ENCODE assay signal across 28 cellular contexts in the genomic region with DNA sequence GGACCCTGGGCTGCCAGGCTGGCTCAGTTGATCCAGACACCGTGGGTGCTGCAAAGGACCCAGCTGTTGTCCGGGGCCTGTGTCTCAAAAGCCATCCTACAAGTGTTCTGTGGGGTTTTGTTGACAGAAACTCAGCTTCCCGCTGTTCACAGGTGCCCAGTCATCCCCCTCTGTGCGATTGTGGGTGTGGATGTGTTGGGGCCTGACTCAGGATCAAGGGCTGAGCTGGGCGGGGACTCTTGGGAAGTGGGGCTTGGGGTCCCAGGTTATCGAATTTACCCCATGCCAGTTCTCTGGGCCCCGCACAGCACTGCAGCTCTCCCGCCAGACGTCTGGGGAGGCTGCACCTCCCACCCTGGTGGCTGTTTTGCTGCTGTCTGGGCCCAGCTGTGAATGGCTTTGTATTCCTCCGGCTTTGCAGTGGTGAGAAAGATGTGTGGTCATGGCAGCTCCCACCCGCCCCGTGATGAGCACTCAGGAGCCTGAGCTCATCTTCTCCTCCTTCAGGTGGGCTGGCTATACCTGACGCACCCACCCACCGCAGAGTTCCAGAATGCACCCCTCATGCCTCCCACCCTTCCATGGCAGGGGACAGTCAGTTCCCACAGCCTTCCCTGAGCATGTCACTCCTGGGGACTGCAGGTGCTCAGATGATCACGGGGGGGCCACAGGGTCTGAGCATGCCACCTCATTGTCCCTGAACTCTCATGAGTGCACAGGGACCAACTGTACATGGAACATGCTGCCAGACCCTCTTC. TPM values are rescaled to one million over a fixed set of nuclear protein-coding genes. Genes with fewer than 3 reads are reported as not detected.
DNase-seq lines count a peak whose midpoint lies in the region; ATAC-seq, FAIRE-seq and TF ChIP-seq lines count a peak whose summit lies in the region.
"Had no signal": no experiment of that assay in that cellular context is flagged by ENCODE, and none has a peak within 500 bp of the region (broad histone marks: within the 10 kb centered on the region; RNA-seq: fewer than 3 reads in every experiment).

No MANE protein-coding gene starts in this region.

- H3K4me1 ChIP-seq in HEK293 (ENCODE audit: control insufficient read depth, insufficient read depth, low read length) (no peaks in the 10 kb centered on the region), K562 (replicated peaks in 1 of 2; ENCODE audit: control insufficient read depth in 2 of 2, insufficient read depth in 2 of 2, low read length in 2 of 2) (peaks cover 19 to 51% of the 10 kb centered on the region in 2 experiments), Karpas-422 (ENCODE audit: low read length) (peaks cover 7% of the 10 kb centered on the region), stomach (peaks cover 7 to 22% (median 15%) of the 10 kb centered on the region in 4 donors)

- no peak for TF ChIP-seq POLR2A in K562 (conservative IDR thresholded peaks at IDR 0.05)
- no peak for TF ChIP-seq POLR2A in stomach (IDR thresholded peaks at IDR 0.05)

- in situ Hi-C loops in K562 (cut with MboI) = no loop called here

- H3K9me3 Mint-ChIP-seq in neural crest cell = no peaks in the 10 kb centered on the region
- H3K9me3 Mint-ChIP-seq in activated CD8-positive, alpha-beta memory T cell treated with anti-CD3 and anti-CD28 coated beads, Interleukin-2, amount 10 ng/mL, durations not matched to agents 7 days and 5 days (ENCODE audit: low read depth) = no peaks in the 10 kb centered on the region
- H3K9me3 Mint-ChIP-seq: mesothelial cell of epicardium; naive thymus-derived CD4-positive, alpha-beta T cell; type B pancreatic cell had no signal

- peaks cover 13% of the 10 kb centered on the region for H3K4me1 Mint-ChIP-seq in neural crest cell
- peaks cover 9% of the 10 kb centered on the region for H3K4me1 Mint-ChIP-seq in activated CD8-positive, alpha-beta memory T cell treated with anti-CD3 and anti-CD28 coated beads, Interleukin-2, amount 10 ng/mL, durations not matched to agents 7 days and 5 days

- peak overlapping the region; percentile 65 for H3K4me3 Mint-ChIP-seq in neural crest cell
- no peak overlapping the region for H3K4me3 Mint-ChIP-seq in activated CD8-positive, alpha-beta memory T cell treated with anti-CD3 and anti-CD28 coated beads, Interleukin-2, amount 10 ng/mL, durations not matched to agents 7 days and 5 days
- H3K4me3 Mint-ChIP-seq: activated CD4-positive, alpha-beta T cell treated with anti-CD3 and anti-CD28 coated beads for 36 hours; mesothelial cell of epicardium; type B pancreatic cell had no signal

- no peaks in the 10 kb centered on the region for H3K9me3 ChIP-seq in HEK293 (ENCODE audit: control insufficient read depth, insufficient read depth, low read depth, low read length)
- H3K9me3 ChIP-seq in K562 (replicated peaks; ENCODE audit: control insufficient read depth, insufficient read depth, low read depth, low read length) = no peaks in the 10 kb centered on the region
- no peaks in the 10 kb centered on the region for H3K9me3 ChIP-seq in Karpas-422 (ENCODE audit: low read length)
- H3K9me3 ChIP-seq in stomach = no peaks in the 10 kb centered on the region
- H3K9me3 ChIP-seq: left ventricle myocardium inferior, pancreas had no signal

- POLR2A ChIA-PET in HEK293 (lab: Yijun Ruan, JAX) (interaction anchor here (1.5 kb wide), 1 partner anchor 11 kb away, joined by 6 read pairs; a partner anchor contains a TSS), K562 (lab: Yijun Ruan, JAX) (interaction anchor here (0.6 to 1.7 kb wide), 4 partner anchors 11 to 32 kb away, joined by 3 to 5 read pairs (median 4); no protein-coding TSS in a partner anchor)

- peaks cover 13% of the 10 kb centered on the region for H3K79me2 ChIP-seq in K562 (ENCODE audit: control insufficient read depth, insufficient read depth, low read length)
- H3K79me2 ChIP-seq in Karpas-422 (ENCODE audit: low read length) = peaks cover 10% of the 10 kb centered on the region

- no peak for TF ChIP-seq RAD21 in K562 (CRISPR knock-in tag; conservative IDR thresholded peaks at IDR 0.05 in 1 of 2, IDR thresholded peaks at IDR 0.05 in 1 of 2)

- H3K4me2 ChIP-seq in K562 (ENCODE audit: insufficient read depth, low read length) (peak overlapping the region; percentile 35; the same call in 1 of the 2 replicates), Karpas-422 (ENCODE audit: low read depth, low read length, poor library complexity, severe bottlenecking) (no peak overlapping the region)

- intact Hi-C loops in K562 (cut with micrococcal nuclease) (no loop called here), stomach (cut with DNase I; ENCODE audit: low total_unique reads) (no loop called here)

- DNase-seq in COR-L47 (lab: John Stamatoyannopoulos, UW) (peak; percentile 60), K562 (ENCODE audit: extremely low read depth in 1 of 4, low spot score in 3 of 4) (peak; percentile 55 to 63 (median 59)), neural crest cell (ENCODE audit: low read depth, low spot score) (no peak), Karpas-422 (no peak), stomach (no peak)
- no peak for DNase-seq in activated CD8-positive, alpha-beta memory T cell treated with anti-CD3 and anti-CD28 coated beads, Interleukin-2, amount 10 ng/mL, durations not matched to agents 7 days and 5 days
- DNase-seq: activated CD4-positive, alpha-beta T cell treated with anti-CD3 and anti-CD28 coated beads for 36 hours; activated CD8-positive, alpha-beta memory T cell treated with anti-CD3 and anti-CD28 coated beads for 24 hours; activated effector memory CD4-positive, alpha-beta T cell treated with anti-CD3 and anti-CD28 coated beads, Interleukin-2, amount 50 U/mL, for 16 hours; activated T-cell treated with anti-CD3 and anti-CD28 coated beads, Interleukin-2, amount 50 U/mL, for 1 hour; cerebellar nuclear complex; DMS153; left ventricle myocardium inferior; naive thymus-derived CD4-positive, alpha-beta T cell; NCI-H1092; NCI-H2029; NCI-H446; NCI-H82; pancreas; retina; stimulated activated CD4-positive, alpha-beta T cell treated with anti-CD3 and anti-CD28 coated beads, Interleukin-2, amount 100 ng/mL, for 48 hours; T-helper 2 cell had no signal

- FAIRE-seq in K562 (lab: Jason Lieb, UNC) = peak; percentile 61
- FAIRE-seq: astrocyte, GM12892, pancreas had no signal

- H2AFZ ChIP-seq in K562 (ENCODE audit: low read depth, low read length) (peak overlapping the region; percentile 65), Karpas-422 (ENCODE audit: low read length) (no peak overlapping the region)

- CTCF ChIA-PET in HEK293 (lab: Yijun Ruan, JAX) (interaction anchor here (0.7 kb wide), 1 partner anchor 19 kb away, joined by 3 read pairs; no protein-coding TSS in a partner anchor), K562 (lab: Yijun Ruan, JAX; ENCODE audit: low intra/inter-chr PET ratio) (no interaction called here)
- CTCF ChIA-PET in activated CD8-positive, alpha-beta memory T cell treated with anti-CD3 and anti-CD28 coated beads, Interleukin-2, amount 10 ng/mL, durations not matched to agents 7 days and 5 days (lab: Charles Lee) = interaction anchor here (1.2 to 2.7 kb wide), 2 partner anchors 11 to 73 kb away, joined by 3 to 10 read pairs; a partner anchor contains a TSS

- no peaks in the 10 kb centered on the region for H3K9me2 ChIP-seq in Karpas-422 (replicated peaks; ENCODE audit: insufficient read depth, low read length)

- TF ChIP-seq CTCF in HEK293 (tag by site-specific recombination; IDR thresholded peaks at IDR 0.05) = no peak
- no peak for TF ChIP-seq CTCF in K562 (IDR thresholded peaks at IDR 0.05 in 2 of 3, conservative IDR thresholded peaks at IDR 0.05 in 1 of 3; ENCODE audit: insufficient read depth in 2 of 3, low read depth in 1 of 3, low read length in 3 of 3)
- no peak for TF ChIP-seq CTCF in neural crest cell (conservative IDR thresholded peaks at IDR 0.05)
- no peak for TF ChIP-seq CTCF in stomach (IDR thresholded peaks at IDR 0.05)

- H3K27ac ChIP-seq in HEK293 (ENCODE audit: extremely low read depth, low read depth, low read length) (no peak overlapping the region), K562 (ENCODE audit: extremely low read depth, low read depth, low read length) (no peak overlapping the region; the same call in 2 of the 3 replicates), Karpas-422 (ENCODE audit: low read length) (no peak overlapping the region), stomach (no peak overlapping the region)
- H3K27ac ChIP-seq: left ventricle myocardium inferior, pancreas had no signal

- H3K36me3 Mint-ChIP-seq in neural crest cell (ENCODE audit: low read depth) = no peaks in the 10 kb centered on the region
- peaks cover 2% of the 10 kb centered on the region for H3K36me3 Mint-ChIP-seq in activated CD8-positive, alpha-beta memory T cell treated with anti-CD3 and anti-CD28 coated beads, Interleukin-2, amount 10 ng/mL, durations not matched to agents 7 days and 5 days
- H3K36me3 Mint-ChIP-seq: mesothelial cell of epicardium, type B pancreatic cell had no signal

- H3K9ac ChIP-seq in K562 (ENCODE audit: insufficient read depth in 1 of 2, low read depth in 2 of 2, low read length in 2 of 2) (peak overlapping the region; percentile 23 to 31; a peak in 3 of 4 replicates), Karpas-422 (ENCODE audit: low read length) (no peak overlapping the region)

- H3K9me1 ChIP-seq in K562 (ENCODE audit: control insufficient read depth, insufficient read depth, low read length) = peaks cover 4% of the 10 kb centered on the region

- H3K27me3 Mint-ChIP-seq in neural crest cell (ENCODE audit: low read depth) = no peaks in the 10 kb centered on the region
- H3K27me3 Mint-ChIP-seq in activated CD8-positive, alpha-beta memory T cell treated with anti-CD3 and anti-CD28 coated beads, Interleukin-2, amount 10 ng/mL, durations not matched to agents 7 days and 5 days = no peaks in the 10 kb centered on the region
- H3K27me3 Mint-ChIP-seq: activated CD4-positive, alpha-beta T cell treated with anti-CD3 and anti-CD28 coated beads for 36 hours; naive thymus-derived CD4-positive, alpha-beta T cell; type B pancreatic cell had no signal

- H3K36me3 ChIP-seq in HEK293 (ENCODE audit: control insufficient read depth in 2 of 2, insufficient read depth in 1 of 2, low read length in 2 of 2) (peaks cover 2% of the 10 kb centered on the region in 2 experiments; a peak in 2 of 3 replicates), K562 (ENCODE audit: control insufficient read depth, insufficient read depth, low read length) (peaks cover 3% of the 10 kb centered on the region; the same call in 1 of the 3 replicates), Karpas-422 (ENCODE audit: insufficient read depth, low read length) (no peaks in the 10 kb centered on the region), stomach (peaks cover 0 to 1% (median under 1%) of the 10 kb centered on the region in 4 donors)
- H3K36me3 ChIP-seq: left ventricle myocardium inferior, pancreas had no signal

- TF ChIP-seq EP300 in K562 (IDR thresholded peaks at IDR 0.05; ENCODE audit: low read length) (no peak), stomach (IDR thresholded peaks at IDR 0.05) (no peak)

- H3K4me3 ChIP-seq in HEK293 (ENCODE audit: low read depth, low read length) = no peak overlapping the region
- no peak overlapping the region for H3K4me3 ChIP-seq in K562
- no peak overlapping the region for H3K4me3 ChIP-seq in Karpas-422 (ENCODE audit: low read length)
- H3K4me3 ChIP-seq in stomach = no peak overlapping the region
- H3K4me3 ChIP-seq: left ventricle myocardium inferior, pancreas had no signal

- peak; percentile 33 for ATAC-seq in K562
- ATAC-seq in activated CD8-positive, alpha-beta memory T cell treated with anti-CD3 and anti-CD28 coated beads, Interleukin-2, amount 10 ng/mL, durations not matched to agents 7 days and 5 days = no peak
- ATAC-seq: activated CD4-positive, alpha-beta T cell treated with anti-CD3 and anti-CD28 coated beads for 36 hours; naive thymus-derived CD4-positive, alpha-beta T cell; pancreas; SK-N-SH treated with all-trans-retinoic acid at 6 μM for 48 hours had no signal

- no TSS peak for BruUV-seq in K562 (replicated peaks; lab: Mats Ljungman, UMichigan)

- H4K20me1 ChIP-seq in K562 (replicated peaks; ENCODE audit: control insufficient read depth, insufficient read depth, low read length) (no peaks in the 10 kb centered on the region; the same call in 1 of the 2 replicates), Karpas-422 (ENCODE audit: insufficient read depth, low read depth, low read length) (no peaks in the 10 kb centered on the region)

- WGBS in K562 (ENCODE audit: insufficient coverage, low coverage, missing lambda C conversion rate) = 35% methylated on average over 13 of the region's 15 CpGs
- 68 to 77% (median 75%) methylated on average over 13 to 15 of the region's 15 CpGs for WGBS in stomach, 5 donors

- no peak overlapping the region for H3K27ac Mint-ChIP-seq in neural crest cell (ENCODE audit: unreplicated experiment)
- no peak overlapping the region for H3K27ac Mint-ChIP-seq in activated CD8-positive, alpha-beta memory T cell treated with anti-CD3 and anti-CD28 coated beads, Interleukin-2, amount 10 ng/mL, durations not matched to agents 7 days and 5 days
- H3K27ac Mint-ChIP-seq: activated CD4-positive, alpha-beta T cell treated with anti-CD3 and anti-CD28 coated beads for 36 hours; mesothelial cell of epicardium; type B pancreatic cell had no signal

- H3K27me3 ChIP-seq in K562 (ENCODE audit: control insufficient read depth in 2 of 2, insufficient read depth in 2 of 2, low read length in 2 of 2) (no peaks in the 10 kb centered on the region), Karpas-422 (ENCODE audit: low read length) (no peaks in the 10 kb centered on the region), stomach (no peaks in the 10 kb centered on the region)
- H3K27me3 ChIP-seq: pancreas had no signal

RNA-seq across cellular contexts. Expression of a gene that starts 3.6 kb away (rescaled TPM):
- total RNA-seq in K562 (2011; cell fraction: chromatin; rRNA removed; ENCODE audit: low replicate concordance) = 125 and 255 TPM in 2 replicates
- total RNA-seq in K562 (2011; cell fraction: nucleolus; rRNA removed) = 84.6 and 90.9 TPM in 2 replicates
- total RNA-seq in K562 (2011; cell fraction: nucleoplasm; rRNA removed) = 84.5 and 112 TPM in 2 replicates
- total RNA-seq in K562 (2014; rRNA removed) (8.1 and 11.0 TPM in 2 replicates), K562 (2014; rRNA removed; fragmentation: Illumina TruSeq; extraction: Trizol) (11.9 and 16.2 TPM in 2 replicates), K562 (2015; rRNA removed; fragmentation: Illumina TruSeq; extraction: Trizol) (19.8 and 22.8 TPM in 2 replicates), K562 (2021) (26.2 and 33.3 TPM in 2 replicates), neural crest cell (75.5 and 78.1 TPM in 2 replicates), stomach (100 to 1,000 TPM in 2 of 5 donors, 10 to 100 TPM in 3; 30.3 to 350 (median 64.5) TPM)
- polyA plus RNA-seq in K562 (2011; rRNA removed) (27.7 and 30.6 TPM in 2 replicates), K562 (2014; fragmentation: Illumina TruSeq; extraction: Trizol) (29.5 and 41.7 TPM in 2 replicates), K562 (2014; fragmentation: Nextera tagmentation; extraction: Ambion mirVana) (1 to 10 TPM in 1 of 2 experiments, under 1 TPM in 1; 0.69 to 1.3 TPM), K562 (2014; rRNA removed) (15.2 and 16.7 TPM in 2 replicates), stomach (10 to 100 TPM; 15.0 to 19.1 (median 18.1) TPM)
- polyA plus RNA-seq in K562 (2011; cell fraction: cytosol; rRNA removed) = 20.2 and 29.9 TPM in 2 replicates
- 82.5 and 86.1 TPM in 2 replicates for polyA plus RNA-seq in K562 (2011; cell fraction: nucleus; rRNA removed)
- 31.2 and 48.0 TPM in 2 replicates for polyA plus RNA-seq in K562 (2012)
- polyA minus RNA-seq in K562 (2011; rRNA and poly(A)+ RNA removed) = 21.8 and 29.8 TPM in 2 replicates
- polyA minus RNA-seq in K562 (2011; cell fraction: cytosol; rRNA and poly(A)+ RNA removed) = 76.6 and 78.5 TPM in 2 replicates
- 26.1 and 39.5 TPM in 2 replicates for polyA minus RNA-seq in K562 (2011; cell fraction: nucleus; rRNA and poly(A)+ RNA removed)
- 20.0 and 34.6 TPM in 2 replicates for total RNA-seq in Karpas-422 (2014; rRNA removed; shearing (Covaris generic); ENCODE audit: low replicate concordance)
- 10 to 100 TPM; 36.3 to 52.2 TPM for total RNA-seq in activated CD8-positive, alpha-beta memory T cell treated with anti-CD3 and anti-CD28 coated beads, Interleukin-2, amount 10 ng/mL, durations not matched to agents 7 days and 5 days

RNA-seq across cellular contexts. Expression of a gene that starts 11.5 kb away (rescaled TPM):
- 131 and 294 TPM in 2 replicates for total RNA-seq in K562 (2011; cell fraction: chromatin; rRNA removed; ENCODE audit: low replicate concordance)
- 219 and 240 TPM in 2 replicates for total RNA-seq in K562 (2011; cell fraction: nucleolus; rRNA removed)
- 152 and 195 TPM in 2 replicates for total RNA-seq in K562 (2011; cell fraction: nucleoplasm; rRNA removed)
- 39.8 and 54.6 TPM in 2 replicates for total RNA-seq in K562 (2014; rRNA removed)
- 14.2 and 22.4 TPM in 2 replicates for total RNA-seq in K562 (2014; rRNA removed; fragmentation: Illumina TruSeq; extraction: Trizol)
- 35.6 and 35.8 TPM in 2 replicates for total RNA-seq in K562 (2015; rRNA removed; fragmentation: Illumina TruSeq; extraction: Trizol)
- 108 and 114 TPM in 2 replicates for total RNA-seq in K562 (2021)
- 46.0 and 56.3 TPM in 2 replicates for polyA plus RNA-seq in K562 (2011; rRNA removed)
- 80.3 and 118 TPM in 2 replicates for polyA plus RNA-seq in K562 (2011; cell fraction: cytosol; rRNA removed)
- 57.2 and 75.5 TPM in 2 replicates for polyA plus RNA-seq in K562 (2011; cell fraction: nucleus; rRNA removed)
- 82.8 and 102 TPM in 2 replicates for polyA plus RNA-seq in K562 (2012)
- 67.7 and 81.6 TPM in 2 replicates for polyA plus RNA-seq in K562 (2014; fragmentation: Illumina TruSeq; extraction: Trizol)
- polyA plus RNA-seq in K562 (2014; fragmentation: Nextera tagmentation; extraction: Ambion mirVana) = 10 to 100 TPM; 15.1 to 29.6 TPM
- polyA plus RNA-seq in K562 (2014; rRNA removed) = 57.8 and 70.5 TPM in 2 replicates
- polyA minus RNA-seq in K562 (2011; rRNA and poly(A)+ RNA removed) = 48.8 and 59.6 TPM in 2 replicates
- 54.2 and 58.6 TPM in 2 replicates for polyA minus RNA-seq in K562 (2011; cell fraction: cytosol; rRNA and poly(A)+ RNA removed)
- polyA minus RNA-seq in K562 (2011; cell fraction: nucleus; rRNA and poly(A)+ RNA removed) = 29.0 and 29.1 TPM in 2 replicates
- total RNA-seq in neural crest cell = 81.8 and 82.4 TPM in 2 replicates
- 32.8 and 43.7 TPM in 2 replicates for total RNA-seq in Karpas-422 (2014; rRNA removed; shearing (Covaris generic); ENCODE audit: low replicate concordance)
- 100 to 1,000 TPM in 1 of 5 donors, 10 to 100 TPM in 4; 35.4 to 121 (median 78.6) TPM for total RNA-seq in stomach
- 10 to 100 TPM; 40.9 to 46.4 (median 42.3) TPM for polyA plus RNA-seq in stomach
- total RNA-seq in activated CD8-positive, alpha-beta memory T cell treated with anti-CD3 and anti-CD28 coated beads, Interleukin-2, amount 10 ng/mL, durations not matched to agents 7 days and 5 days = 10 to 100 TPM; 46.8 to 59.4 TPM

Comparison
In these comparisons a context has a peak if more than half of its experiments do, and no peak if none do; other contexts are left out.
1. DNase-seq: peak in COR-L47 (single experiment) and K562 (4 of 4); none in neural crest cell (single experiment), Karpas-422 (single experiment), stomach (single experiment) and activated CD8-positive, alpha-beta memory T cell treated with anti-CD3 and anti-CD28 coated beads, Interleukin-2, amount 10 ng/mL, durations not matched to agents 7 days and 5 days (single experiment).